ENCODE assay signal across 24 cellular contexts in the genomic region with DNA sequence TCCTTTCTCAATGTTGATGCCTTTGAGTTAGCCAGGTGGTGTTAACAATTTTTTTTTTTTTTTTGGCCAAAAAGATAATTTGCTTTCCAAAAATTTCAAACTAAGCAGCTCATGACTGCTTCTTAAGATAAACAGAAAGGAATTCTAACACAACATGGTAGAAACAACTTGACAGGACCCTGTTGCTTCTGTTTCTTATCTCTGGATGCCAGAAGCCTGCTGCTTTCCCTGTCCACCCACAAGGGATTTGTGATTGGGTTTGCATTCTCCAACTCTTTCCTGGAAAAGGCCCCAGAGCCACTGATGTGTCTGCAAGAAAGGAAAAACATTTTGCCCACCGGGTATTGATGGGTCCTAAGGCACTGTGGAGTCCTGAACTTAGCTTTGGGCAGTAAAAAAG.
"Had no signal": no experiment of that assay in that cellular context is flagged by ENCODE, and none has a peak within 500 bp of the region (broad histone marks: within the 10 kb centered on the region; RNA-seq: fewer than 3 reads in every experiment).

No MANE protein-coding gene starts in this region.

- H3K9me3 ChIP-seq: left ventricle myocardium inferior, pancreas, prostate gland, stomach, testis, thyroid gland, transverse colon, upper lobe of left lung, vagina had no signal

- ATAC-seq: naive thymus-derived CD8-positive, alpha-beta T cell; pancreas; right cardiac atrium; sciatic nerve; stimulated activated naive B cell treated with anti-CD40 and anti-IgM and Interleukin-4, amounts not matched to agents 10 μg/mL and 1 μg/mL and 100 μg/mL, for 72 hours; stimulated activated naive CD8-positive, alpha-beta T cell treated with anti-CD3 and anti-CD28 coated beads, Interleukin-15, Interleukin-2, amounts not matched to agents 100 U/mL and 50 U/mL, for 24 hours had no signal

- DNase-seq: islet precursor cell; left ventricle myocardium inferior; naive thymus-derived CD8-positive, alpha-beta T cell; nucleus accumbens; pancreas; posterior cingulate gyrus; retina; right cardiac atrium; stimulated activated CD4-positive, alpha-beta T cell treated with anti-CD3 and anti-CD28 coated beads, Interleukin-12 subunit alpha, Interleukin-12 subunit beta, amount 100 ng/mL, for 4 hours; stimulated activated CD4-positive, alpha-beta T cell treated with anti-CD3 and anti-CD28 coated beads, Interleukin-15, amount 100 ng/mL, for 24 hours; stimulated activated CD4-positive, alpha-beta T cell treated with anti-CD3 and anti-CD28 coated beads, Interleukin-2, amount 100 ng/mL, for 24 hours; stimulated activated CD4-positive, alpha-beta T cell treated with anti-CD3 and anti-CD28 coated beads, Interleukin-4, amount 100 ng/mL, for 1 hour; stimulated activated naive B cell treated with anti-CD40 and anti-IgM and Interleukin-4, amounts not matched to agents 10 μg/mL and 1 μg/mL and 100 μg/mL, for 72 hours; stimulated activated naive CD8-positive, alpha-beta T cell treated with anti-CD3 and anti-CD28 coated beads, Interleukin-15, Interleukin-2, amounts not matched to agents 100 U/mL and 50 U/mL, for 24 hours; stomach; testis; thyroid gland; transverse colon; upper lobe of left lung had no signal

- H3K27ac ChIP-seq: left ventricle myocardium inferior, prostate gland, skin epidermis, stomach, testis, thyroid gland, transverse colon, upper lobe of left lung, vagina had no signal

- H3K36me3 ChIP-seq: left ventricle myocardium inferior, pancreas, prostate gland, stomach, thyroid gland, transverse colon, upper lobe of left lung, vagina had no signal

- H3K4me1 ChIP-seq: left ventricle myocardium inferior, prostate gland, stomach, testis, thyroid gland, upper lobe of left lung, vagina had no signal

- FAIRE-seq: pancreas had no signal

- H3K27me3 ChIP-seq: pancreas, testis, thyroid gland, transverse colon, upper lobe of left lung, vagina had no signal

- H3K4me3 ChIP-seq: left ventricle myocardium inferior, lung, pancreas, prostate gland, skin epidermis, stomach, testis, thyroid gland, transverse colon, upper lobe of left lung, vagina had no signal
